In genomic region chr17:41814195-41814594, GRCh38 we compare ENCODE assay signal across 1 cellular context.
TF ChIP-seq lines count a peak whose summit lies in the region.

No MANE protein-coding gene starts in this region.

TF ChIP-seq in HCT116, 20 proteins besides CTCF, POLR2A, EP300 and RAD21 (continued from another document):
- TF ChIP-seq REST (IDR thresholded peaks at IDR 0.05; ENCODE audit: low read depth) = no peak
- TF ChIP-seq EZH2phosphoT487 (IDR thresholded peaks at IDR 0.05; ENCODE audit: borderline replicate concordance) = no peak
- TF ChIP-seq JUND (IDR thresholded peaks at IDR 0.05) = no peak
- TF ChIP-seq ELF1 (IDR thresholded peaks at IDR 0.05; ENCODE audit: borderline replicate concordance, low read depth) = no peak
- no peak for TF ChIP-seq CEBPB (IDR thresholded peaks at IDR 0.05; ENCODE audit: low read depth)
